Comparison of ENCODE assay signal across 20 cellular contexts in genomic region chr20:13147071-13147961, GRCh38.
DNase-seq lines count a peak whose midpoint lies in the region; ATAC-seq and TF ChIP-seq lines count a peak whose summit lies in the region.
"Had no signal": no experiment of that assay in that cellular context is flagged by ENCODE, and none has a peak within 500 bp of the region (broad histone marks: within the 10 kb centered on the region; RNA-seq: fewer than 3 reads in every experiment).

No MANE protein-coding gene starts in this region.

- H3K27me3 Mint-ChIP-seq in CD8-positive, alpha-beta memory T cell, result peaks cover 2 to 30% of the 10 kb centered on the region in 2 donors
- H3K27me3 Mint-ChIP-seq in naive thymus-derived CD4-positive, alpha-beta T cell, result peaks cover 0 to 5% (median 0%) of the 10 kb centered on the region in 5 donors

- no peaks in the 10 kb centered on the region for H3K36me3 Mint-ChIP-seq in CD8-positive, alpha-beta memory T cell
- peaks cover 0 to under 1% (median 0%) of the 10 kb centered on the region in 5 donors for H3K36me3 Mint-ChIP-seq in naive thymus-derived CD4-positive, alpha-beta T cell
- H3K36me3 Mint-ChIP-seq: CD4-positive, CD25-positive, alpha-beta regulatory T cell had no signal

- H3K4me1 ChIP-seq in ectodermal cell (ENCODE audit: control insufficient read depth, insufficient read depth, low read length), result peaks cover 11% of the 10 kb centered on the region
- peaks cover 3 to 11% of the 10 kb centered on the region in 2 donors for H3K4me1 ChIP-seq in left lung
- peaks cover 21% of the 10 kb centered on the region for H3K4me1 ChIP-seq in psoas muscle
- H3K4me1 ChIP-seq in CD8-positive, alpha-beta memory T cell (ENCODE audit: insufficient read depth, low read length), result no peaks in the 10 kb centered on the region
- no peaks in the 10 kb centered on the region for H3K4me1 ChIP-seq in naive thymus-derived CD4-positive, alpha-beta T cell (ENCODE audit: control insufficient read depth in 2 of 2, insufficient read depth in 2 of 2, low read length in 2 of 2)
- H3K4me1 ChIP-seq: pancreas had no signal

- H3K36me3 ChIP-seq in ectodermal cell (ENCODE audit: control insufficient read depth, insufficient read depth, low read length) (no peaks in the 10 kb centered on the region), left lung (no peaks in the 10 kb centered on the region), psoas muscle (ENCODE audit: insufficient read depth in 1 of 2, low read depth in 1 of 2) (no peaks in the 10 kb centered on the region), H7 (replicated peaks; ENCODE audit: control insufficient read depth, insufficient read depth, low read length) (no peaks in the 10 kb centered on the region)
- no peaks in the 10 kb centered on the region for H3K36me3 ChIP-seq in CD8-positive, alpha-beta memory T cell (ENCODE audit: insufficient read depth, low read length)
- no peaks in the 10 kb centered on the region for H3K36me3 ChIP-seq in naive thymus-derived CD4-positive, alpha-beta T cell (ENCODE audit: control insufficient read depth in 2 of 3, insufficient read depth in 3 of 3, low read length in 3 of 3)
- H3K36me3 ChIP-seq: pancreas had no signal

- H3K27me3 ChIP-seq in ectodermal cell (ENCODE audit: control insufficient read depth, insufficient read depth, low read length, poor library complexity, severe bottlenecking) (no peaks in the 10 kb centered on the region), left lung (no peaks in the 10 kb centered on the region), psoas muscle (ENCODE audit: insufficient read depth in 3 of 3, low read length in 2 of 3) (no peaks in the 10 kb centered on the region), H7 (ENCODE audit: control insufficient read depth, insufficient read depth, low read length) (no peaks in the 10 kb centered on the region)
- no peaks in the 10 kb centered on the region for H3K27me3 ChIP-seq in CD8-positive, alpha-beta memory T cell (ENCODE audit: insufficient read depth, low read length, poor library complexity, severe bottlenecking)
- no peaks in the 10 kb centered on the region for H3K27me3 ChIP-seq in naive thymus-derived CD4-positive, alpha-beta T cell (ENCODE audit: control insufficient read depth in 2 of 2, insufficient read depth in 2 of 2, low read length in 2 of 2)
- H3K27me3 ChIP-seq: pancreas had no signal

- peak; percentile 60 for ATAC-seq in left lung
- ATAC-seq in psoas muscle, result peak; percentile 57 to 98 (median 76)
- ATAC-seq in naive thymus-derived CD4-positive, alpha-beta T cell, result no peak
- ATAC-seq: esophagus mucosa, pancreas had no signal

- H3K9me3 ChIP-seq in ectodermal cell (ENCODE audit: control insufficient read depth, low read length), result no peaks in the 10 kb centered on the region
- H3K9me3 ChIP-seq in left lung, result no peaks in the 10 kb centered on the region
- H3K9me3 ChIP-seq in psoas muscle, result no peaks in the 10 kb centered on the region
- H3K9me3 ChIP-seq in CD8-positive, alpha-beta memory T cell (ENCODE audit: low read length), result no peaks in the 10 kb centered on the region
- no peaks in the 10 kb centered on the region for H3K9me3 ChIP-seq in naive thymus-derived CD4-positive, alpha-beta T cell (ENCODE audit: control insufficient read depth in 2 of 3, low read length in 3 of 3)
- H3K9me3 ChIP-seq: pancreas, SK-N-SH had no signal

- no peaks in the 10 kb centered on the region for H3K4me1 Mint-ChIP-seq in CD8-positive, alpha-beta memory T cell
- peaks cover 0 to 1% (median 0%) of the 10 kb centered on the region in 7 donors for H3K4me1 Mint-ChIP-seq in naive thymus-derived CD4-positive, alpha-beta T cell
- H3K4me1 Mint-ChIP-seq: CD4-positive, CD25-positive, alpha-beta regulatory T cell had no signal

- H3K4me3 ChIP-seq in AG10803 (ENCODE audit: low read length) (no peak overlapping the region), ectodermal cell (ENCODE audit: insufficient read depth, low read depth, low read length) (no peak overlapping the region), left lung (no peak overlapping the region), psoas muscle (peak overlapping the region; percentile 16), H7 (ENCODE audit: insufficient read depth, low read depth, low read length) (no peak overlapping the region)
- no peak overlapping the region for H3K4me3 ChIP-seq in CD8-positive, alpha-beta memory T cell (ENCODE audit: low read length)
- H3K4me3 ChIP-seq in naive thymus-derived CD4-positive, alpha-beta T cell (ENCODE audit: low read length), result no peak overlapping the region
- H3K4me3 ChIP-seq: pancreas had no signal

- no peaks in the 10 kb centered on the region for H3K9me3 Mint-ChIP-seq in CD8-positive, alpha-beta memory T cell
- peaks cover 0 to 6% (median 0%) of the 10 kb centered on the region in 11 donors for H3K9me3 Mint-ChIP-seq in naive thymus-derived CD4-positive, alpha-beta T cell
- H3K9me3 Mint-ChIP-seq: activated T-helper 1 cell treated with anti-CD3 and anti-CD28 coated beads, Interleukin-12 subunit alpha, Interleukin-12 subunit beta, Interleukin-2, Interleukin-4 antibody, amounts not matched to agents 30 ng/mL and 10 ng/mL and 1 ng/mL, durations not matched to agents 14 hours and 24 hours and 36 hours had no signal

- CTCF ChIA-PET in CD8-positive, alpha-beta memory T cell (lab: Charles Lee), result no interaction called here
- CTCF ChIA-PET in naive thymus-derived CD4-positive, alpha-beta T cell (lab: Charles Lee), result no interaction called here

- intact Hi-C loops in left lung (cut with DNase I), result no loop called here
- intact Hi-C loops in psoas muscle (cut with DNase I), result no loop called here
- intact Hi-C loops in naive thymus-derived CD4-positive, alpha-beta T cell (cut with micrococcal nuclease), result no loop called here

- DNase-seq in AG10803 (ENCODE audit: low read depth) (peak; percentile 50), left lung (no peak), psoas muscle (no peak), anterior cingulate cortex (lab: John Stamatoyannopoulos, UW) (no peak), H7 (no peak)
- no peak for DNase-seq in CD8-positive, alpha-beta memory T cell
- DNase-seq in naive thymus-derived CD4-positive, alpha-beta T cell, result no peak
- DNase-seq: activated CD4-positive, alpha-beta T cell treated with anti-CD3 and anti-CD28 coated beads, Interleukin-2, amount 50 U/mL, for 48 hours; amniotic stem cell; CD4-positive, CD25-positive, alpha-beta regulatory T cell; cortex of kidney; KG1; NCI-H1092 treated with DMSO at 0.1 percent for 48 hours; pancreas; SK-N-SH; stimulated activated CD4-positive, alpha-beta T cell treated with anti-CD3 and anti-CD28 coated beads, Interleukin-15, amount 100 ng/mL, for 24 hours; substantia nigra had no signal

- TF ChIP-seq CTCF in AG10803 (conservative IDR thresholded peaks at IDR 0.05; ENCODE audit: low read length), result no peak
- TF ChIP-seq CTCF in left lung (IDR thresholded peaks at IDR 0.05), result no peak
- no peak for TF ChIP-seq CTCF in psoas muscle (IDR thresholded peaks at IDR 0.05)

- POLR2A ChIA-PET in CD8-positive, alpha-beta memory T cell (lab: Charles Lee), result no interaction called here
- POLR2A ChIA-PET in naive thymus-derived CD4-positive, alpha-beta T cell (lab: Charles Lee), result no interaction called here

- 82 to 83% methylated on average over 8 of the region's 8 CpGs for WGBS in ectodermal cell, 2 experiments
- WGBS in psoas muscle, 3 donors, result 19 to 21% (median 20%) methylated on average over 8 of the region's 8 CpGs

- no peak overlapping the region for H3K27ac Mint-ChIP-seq in CD8-positive, alpha-beta memory T cell
- H3K27ac Mint-ChIP-seq in naive thymus-derived CD4-positive, alpha-beta T cell, result no peak overlapping the region
- H3K27ac Mint-ChIP-seq: activated T-helper 1 cell treated with anti-CD3 and anti-CD28 coated beads, Interleukin-12 subunit alpha, Interleukin-12 subunit beta, Interleukin-2, Interleukin-4 antibody, amounts not matched to agents 30 ng/mL and 10 ng/mL and 1 ng/mL, durations not matched to agents 14 hours and 24 hours and 36 hours had no signal

- no peak overlapping the region for H3K4me3 Mint-ChIP-seq in CD8-positive, alpha-beta memory T cell
- no peak overlapping the region for H3K4me3 Mint-ChIP-seq in naive thymus-derived CD4-positive, alpha-beta T cell
- H3K4me3 Mint-ChIP-seq: activated T-helper 1 cell treated with anti-CD3 and anti-CD28 coated beads, Interleukin-12 subunit alpha, Interleukin-12 subunit beta, Interleukin-2, Interleukin-4 antibody, amounts not matched to agents 30 ng/mL and 10 ng/mL and 1 ng/mL, durations not matched to agents 14 hours and 24 hours and 36 hours; CD4-positive, CD25-positive, alpha-beta regulatory T cell had no signal

- H3K27ac ChIP-seq in ectodermal cell (ENCODE audit: insufficient read depth, low read depth, low read length, poor library complexity, severe bottlenecking), result peak overlapping the region; percentile 31
- no peak overlapping the region for H3K27ac ChIP-seq in left lung
- H3K27ac ChIP-seq in psoas muscle, result no peak overlapping the region
- H3K27ac ChIP-seq in CD8-positive, alpha-beta memory T cell (ENCODE audit: low read depth, low read length), result no peak overlapping the region
- H3K27ac ChIP-seq in naive thymus-derived CD4-positive, alpha-beta T cell (ENCODE audit: low read depth, low read length), result no peak overlapping the region
- H3K27ac ChIP-seq: pancreas had no signal
